ENCODE assay signal across 8 cellular contexts in genomic region chr7:66884556-66884955, GRCh38. TPM values are rescaled to one million over a fixed set of nuclear protein-coding genes. Genes with fewer than 3 reads are reported as not detected.
A peak's percentile ranks its signal among the peaks of the same experiment; 100 is the strongest.
DNase-seq lines count a peak whose midpoint lies in the region; TF ChIP-seq lines count a peak whose summit lies in the region.
"Not testable (repeated sequence)": the region's sequence is repeated elsewhere in the genome, so short reads cannot be mapped to it uniquely, and the experiment has no call there.

No MANE protein-coding gene starts in this region.

- not testable (repeated sequence) for H3K4ac ChIP-seq in mesenchymal stem cell (ENCODE audit: low read depth in 1 of 2, low read length in 2 of 2)

- H3K4me2 ChIP-seq in mesenchymal stem cell (ENCODE audit: low read length, poor library complexity, severe bottlenecking): not testable (repeated sequence)

- not testable (repeated sequence) for H3K9me3 ChIP-seq in mesenchymal stem cell (ENCODE audit: control insufficient read depth, low read length)

- not testable (repeated sequence) for H3K79me1 ChIP-seq in mesenchymal stem cell (replicated peaks; ENCODE audit: low read length, poor library complexity, severe bottlenecking)

- not testable (repeated sequence) for H2BK5ac ChIP-seq in mesenchymal stem cell (ENCODE audit: low read depth, low read length, poor library complexity, severe bottlenecking)

- H3K23ac ChIP-seq in mesenchymal stem cell (ENCODE audit: low read length in 2 of 2): not testable (repeated sequence)

- not testable (repeated sequence) for H3K4me3 ChIP-seq in astrocyte of the spinal cord (ENCODE audit: low read depth, low read length); epithelial cell of esophagus (ENCODE audit: low read length); fibroblast of the aortic adventitia (ENCODE audit: low read depth, low read length); mesenchymal stem cell (ENCODE audit: insufficient read depth in 1 of 2, low read depth in 1 of 2, low read length in 2 of 2)

- H4K91ac ChIP-seq in mesenchymal stem cell (ENCODE audit: low read length): not testable (repeated sequence)

- not testable (repeated sequence) for H2AFZ ChIP-seq in mesenchymal stem cell (ENCODE audit: low read depth, low read length)

- not testable (repeated sequence) for H2AK5ac ChIP-seq in mesenchymal stem cell (ENCODE audit: low read length, severe bottlenecking)

- H3K18ac ChIP-seq in mesenchymal stem cell (ENCODE audit: low read depth in 1 of 2, low read length in 2 of 2): not testable (repeated sequence)

- H3K36me3 ChIP-seq in mesenchymal stem cell (ENCODE audit: control insufficient read depth in 1 of 2, insufficient read depth in 2 of 2, low read depth in 1 of 2, low read length in 2 of 2): peaks cover 22 to 30% of the 10 kb centered on the region in 2 experiments

- not testable (repeated sequence) for TF ChIP-seq CTCF in astrocyte of the spinal cord (IDR thresholded peaks at IDR 0.05; ENCODE audit: low read depth, low read length); epithelial cell of esophagus (IDR thresholded peaks at IDR 0.05; ENCODE audit: insufficient read depth, low read depth, low read length, missing control alignments); fibroblast of the aortic adventitia (IDR thresholded peaks at IDR 0.05; ENCODE audit: insufficient read depth, low read length)

- not testable (repeated sequence) for H3K14ac ChIP-seq in mesenchymal stem cell (ENCODE audit: low read length in 2 of 2)

- not testable (repeated sequence) for H3K4me1 ChIP-seq in mesenchymal stem cell (ENCODE audit: control insufficient read depth, insufficient read depth, low read depth, low read length)

- DNase-seq in A172 (ENCODE audit: low spot score) (peak; percentile 64), ELR (ENCODE audit: low read depth) (peak; percentile 66), LHCN-M2 (ENCODE audit: low read depth) (peak; percentile 59), RPMI7951 (ENCODE audit: low read depth) (peak; percentile 41), astrocyte of the spinal cord (ENCODE audit: low read depth, low spot score) (peak; percentile 13), epithelial cell of esophagus (ENCODE audit: low read depth) (peak; percentile 52), fibroblast of the aortic adventitia (ENCODE audit: low read depth) (peak; percentile 30), mesenchymal stem cell (peak; percentile 57)

- H3K27ac ChIP-seq in mesenchymal stem cell (ENCODE audit: low read length, poor library complexity, severe bottlenecking): not testable (repeated sequence)

- H3K9ac ChIP-seq in mesenchymal stem cell (ENCODE audit: low read length): not testable (repeated sequence)

- in situ Hi-C loops in astrocyte of the spinal cord (cut with HindIII; ENCODE audit: low sequenced_read_pairs): not testable (repeated sequence)

- not testable (repeated sequence) for H2BK12ac ChIP-seq in mesenchymal stem cell (ENCODE audit: low read length in 2 of 2)

- H2BK120ac ChIP-seq in mesenchymal stem cell (ENCODE audit: low read depth, low read length): not testable (repeated sequence)

- H2BK15ac ChIP-seq in mesenchymal stem cell (ENCODE audit: low read depth, poor library complexity, severe bottlenecking): not testable (repeated sequence)

- not testable (repeated sequence) for H3K27me3 ChIP-seq in mesenchymal stem cell (ENCODE audit: control insufficient read depth in 1 of 2, insufficient read depth in 1 of 2, low read length in 2 of 2)

- H4K8ac ChIP-seq in mesenchymal stem cell (ENCODE audit: low read length): not testable (repeated sequence)

RNA-seq across cellular contexts. Expression of gene TMEM248, which starts 36.5 kb away (rescaled TPM):
- 124 and 129 TPM in 2 replicates for total RNA-seq in A172 (2014; rRNA removed; shearing (Covaris generic))
- 153 and 170 TPM in 2 replicates for total RNA-seq in LHCN-M2 (2014; rRNA removed)
- polyA plus RNA-seq in LHCN-M2 (2012): 62.2 TPM
- 102 and 120 TPM in 2 replicates for total RNA-seq in RPMI7951 (2014; rRNA removed; shearing (Covaris generic))
- total RNA-seq in fibroblast of the aortic adventitia (ENCODE audit: low replicate concordance): 39.7 and 104 TPM in 2 replicates
- polyA plus RNA-seq in mesenchymal stem cell (2013, experiment 1 of 2): 92.2 TPM
- polyA plus RNA-seq in mesenchymal stem cell (2013, experiment 2 of 2): 91.8 TPM

Comparison
In these comparisons a context has a peak if more than half of its experiments do, and no peak if none do; other contexts are left out.
1. DNase-seq: peak in every context shown above with its lines; median percentile 66 in ELR; 64 in A172; 59 in LHCN-M2; 57 in mesenchymal stem cell; 52 in epithelial cell of esophagus; 41 in RPMI7951; 30 in fibroblast of the aortic adventitia; 13 in astrocyte of the spinal cord.